ENCODE assay signal across 1 cellular context in genomic region chr4:38967260-38968095, GRCh38.
TF ChIP-seq lines count a peak whose summit lies in the region.

No MANE protein-coding gene starts in this region.

TF ChIP-seq in K562, 482 proteins besides CTCF, POLR2A, EP300 and RAD21 (continued from another document and continues in another):
- no peak for TF ChIP-seq RERE (CRISPR knock-in tag; IDR thresholded peaks at IDR 0.05; ENCODE audit: borderline replicate concordance)
- TF ChIP-seq FOXO4 (CRISPR knock-in tag; IDR thresholded peaks at IDR 0.05), result no peak
- no peak for TF ChIP-seq NEUROD1 (IDR thresholded peaks at IDR 0.05; ENCODE audit: borderline replicate concordance, low read depth, low read length, partially characterized antibody)
- TF ChIP-seq MCM3 (IDR thresholded peaks at IDR 0.05), result no peak
- no peak for TF ChIP-seq CBX8 (IDR thresholded peaks at IDR 0.05; ENCODE audit: borderline replicate concordance, extremely low read depth, low read depth, low read length, poor library complexity, severe bottlenecking)
- TF ChIP-seq NCOA6 (IDR thresholded peaks at IDR 0.05), result no peak
- no peak for TF ChIP-seq CHD7 (IDR thresholded peaks at IDR 0.05; ENCODE audit: low read depth, low read length)
- no peak for TF ChIP-seq ARNT (IDR thresholded peaks at IDR 0.05)
- TF ChIP-seq ZNF785 (CRISPR knock-in tag; IDR thresholded peaks at IDR 0.05), result no peak
- no peak for TF ChIP-seq E2F1 (CRISPR knock-in tag; IDR thresholded peaks at IDR 0.05)
- TF ChIP-seq ARID3B (CRISPR knock-in tag; IDR thresholded peaks at IDR 0.05; ENCODE audit: borderline replicate concordance), result no peak
- TF ChIP-seq STAT5B (CRISPR knock-in tag; IDR thresholded peaks at IDR 0.05), result no peak
- TF ChIP-seq DDX20 (tag; IDR thresholded peaks at IDR 0.05; ENCODE audit: low read depth), result peak; percentile 84
- no peak for TF ChIP-seq ESRRB (CRISPR knock-in tag; IDR thresholded peaks at IDR 0.05; ENCODE audit: borderline replicate concordance)
- TF ChIP-seq CREBBP (IDR thresholded peaks at IDR 0.05; ENCODE audit: low read depth, low read length), result no peak
- no peak for TF ChIP-seq PHB2 (IDR thresholded peaks at IDR 0.05; ENCODE audit: low read depth)
- TF ChIP-seq HDAC1 (IDR thresholded peaks at IDR 0.05), result no peak
- TF ChIP-seq RUNX1 (IDR thresholded peaks at IDR 0.05; ENCODE audit: low read depth), result no peak
- TF ChIP-seq ELF1 (tag; IDR thresholded peaks at IDR 0.05), result no peak
- TF ChIP-seq NONO (IDR thresholded peaks at IDR 0.05; ENCODE audit: low read depth in 2 of 2, low read length in 1 of 2), result no peak
- TF ChIP-seq ZNF274 (IDR thresholded peaks at IDR 0.05; ENCODE audit: borderline replicate concordance, low read depth, low read length), result no peak
- TF ChIP-seq PATZ1 (CRISPR knock-in tag; IDR thresholded peaks at IDR 0.05; ENCODE audit: borderline replicate concordance), result no peak
- TF ChIP-seq ZBTB17 (CRISPR knock-in tag; IDR thresholded peaks at IDR 0.05), result no peak
- TF ChIP-seq HDAC6 (IDR thresholded peaks at IDR 0.05; ENCODE audit: low read depth, low read length), result no peak
- TF ChIP-seq ZNF79 (CRISPR knock-in tag; IDR thresholded peaks at IDR 0.05; ENCODE audit: low read depth), result 0 out of 2 replicates have a peak, but pooled peaks have one; percentile 31
- TF ChIP-seq NELFE (IDR thresholded peaks at IDR 0.05; ENCODE audit: insufficient read depth, insufficient read length), result no peak
- TF ChIP-seq ZNF212 (CRISPR knock-in tag; IDR thresholded peaks at IDR 0.05), result no peak
- TF ChIP-seq UBTF (IDR thresholded peaks at IDR 0.05; ENCODE audit: borderline replicate concordance in 1 of 2, low read depth in 2 of 2, low read length in 2 of 2), result no peak
- TF ChIP-seq ETV6 (IDR thresholded peaks at IDR 0.05; ENCODE audit: borderline replicate concordance in 1 of 2, low read depth in 2 of 2, low read length in 1 of 2), result no peak
- TF ChIP-seq ETV6 (CRISPR knock-in tag; IDR thresholded peaks at IDR 0.05; ENCODE audit: borderline replicate concordance), result no peak
- no peak for TF ChIP-seq RFX5 (IDR thresholded peaks at IDR 0.05; ENCODE audit: low read depth, low read length)
- TF ChIP-seq NCOA4 (IDR thresholded peaks at IDR 0.05; ENCODE audit: partially characterized antibody), result no peak
